ENCODE assay signal across 8 cellular contexts in the genomic region with DNA sequence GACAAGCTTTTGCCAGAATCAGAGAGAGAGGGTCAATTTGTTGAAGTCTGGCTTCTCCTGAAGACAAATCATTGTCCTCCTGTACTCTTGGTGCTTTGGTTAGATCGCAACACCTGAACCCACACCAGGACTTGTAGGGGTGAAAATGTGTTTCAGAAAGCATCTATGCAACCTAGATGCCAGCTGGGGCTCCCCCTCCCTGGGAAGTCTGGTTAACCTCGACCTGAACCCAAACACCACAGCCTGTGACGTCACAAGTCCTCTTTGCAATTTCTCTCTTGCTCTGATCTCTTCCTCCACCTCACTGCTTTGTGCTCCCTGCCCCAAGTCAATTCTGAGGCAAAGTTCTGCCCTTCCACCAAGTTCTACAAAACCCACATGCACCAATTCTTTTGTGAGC. TPM values are rescaled to one million over a fixed set of nuclear protein-coding genes. Genes with fewer than 3 reads are reported as not detected.
DNase-seq lines count a peak whose midpoint lies in the region; ATAC-seq lines count a peak whose summit lies in the region.
"Had no signal": no experiment of that assay in that cellular context is flagged by ENCODE, and none has a peak within 500 bp of the region (broad histone marks: within the 10 kb centered on the region; RNA-seq: fewer than 3 reads in every experiment).

No MANE protein-coding gene starts in this region.

- H3K9me3 Mint-ChIP-seq in activated T-helper 2 cell treated with anti-CD3 and anti-CD28 coated beads, Interferon-gamma antibody, Interleukin-2, Interleukin-4, amounts not matched to agents 10 μg/mL and 5 μg/mL and 100 μg/mL, durations not matched to agents 14 hours and 24 hours and 36 hours: no peaks in the 10 kb centered on the region
- no peaks in the 10 kb centered on the region for H3K9me3 Mint-ChIP-seq in stimulated activated naive B cell treated with anti-CD40 and anti-IgM and Interleukin-4, amounts not matched to agents 10 μg/mL and 1 μg/mL and 100 μg/mL, for 72 hours
- H3K9me3 Mint-ChIP-seq: endodermal cell had no signal

- no peak overlapping the region for H3K4me3 Mint-ChIP-seq in activated T-helper 2 cell treated with anti-CD3 and anti-CD28 coated beads, Interferon-gamma antibody, Interleukin-2, Interleukin-4, amounts not matched to agents 10 μg/mL and 5 μg/mL and 100 μg/mL, durations not matched to agents 14 hours and 24 hours and 36 hours (ENCODE audit: low read depth)
- peak overlapping the region; percentile 73 to 76 for H3K4me3 Mint-ChIP-seq in stimulated activated naive B cell treated with anti-CD40 and anti-IgM and Interleukin-4, amounts not matched to agents 10 μg/mL and 1 μg/mL and 100 μg/mL, for 72 hours
- H3K4me3 Mint-ChIP-seq: endodermal cell had no signal

- peaks cover 12% of the 10 kb centered on the region for H3K4me1 Mint-ChIP-seq in activated T-helper 2 cell treated with anti-CD3 and anti-CD28 coated beads, Interferon-gamma antibody, Interleukin-2, Interleukin-4, amounts not matched to agents 10 μg/mL and 5 μg/mL and 100 μg/mL, durations not matched to agents 14 hours and 24 hours and 36 hours (ENCODE audit: low read depth)
- peaks cover 57 to 76% of the 10 kb centered on the region in 2 donors for H3K4me1 Mint-ChIP-seq in stimulated activated naive B cell treated with anti-CD40 and anti-IgM and Interleukin-4, amounts not matched to agents 10 μg/mL and 1 μg/mL and 100 μg/mL, for 72 hours

- intact Hi-C loops in activated T-helper 2 cell treated with anti-CD3 and anti-CD28 coated beads, Interferon-gamma antibody, Interleukin-2, Interleukin-4, amounts not matched to agents 10 μg/mL and 5 μg/mL and 100 μg/mL, durations not matched to agents 14 hours and 24 hours and 36 hours (cut with micrococcal nuclease): loop anchor here (5.0 kb wide), 1 partner anchor 41 kb away; the partner anchor contains the start of gene USP24

- H3K27me3 Mint-ChIP-seq in activated T-helper 2 cell treated with anti-CD3 and anti-CD28 coated beads, Interferon-gamma antibody, Interleukin-2, Interleukin-4, amounts not matched to agents 10 μg/mL and 5 μg/mL and 100 μg/mL, durations not matched to agents 14 hours and 24 hours and 36 hours (ENCODE audit: low read depth): peaks cover 14% of the 10 kb centered on the region
- no peaks in the 10 kb centered on the region for H3K27me3 Mint-ChIP-seq in stimulated activated naive B cell treated with anti-CD40 and anti-IgM and Interleukin-4, amounts not matched to agents 10 μg/mL and 1 μg/mL and 100 μg/mL, for 72 hours

- H3K27ac Mint-ChIP-seq in activated T-helper 2 cell treated with anti-CD3 and anti-CD28 coated beads, Interferon-gamma antibody, Interleukin-2, Interleukin-4, amounts not matched to agents 10 μg/mL and 5 μg/mL and 100 μg/mL, durations not matched to agents 14 hours and 24 hours and 36 hours: no peak overlapping the region
- H3K27ac Mint-ChIP-seq in stimulated activated naive B cell treated with anti-CD40 and anti-IgM and Interleukin-4, amounts not matched to agents 10 μg/mL and 1 μg/mL and 100 μg/mL, for 72 hours: peak overlapping the region; percentile 93
- H3K27ac Mint-ChIP-seq: endodermal cell had no signal

- H3K36me3 Mint-ChIP-seq in activated T-helper 2 cell treated with anti-CD3 and anti-CD28 coated beads, Interferon-gamma antibody, Interleukin-2, Interleukin-4, amounts not matched to agents 10 μg/mL and 5 μg/mL and 100 μg/mL, durations not matched to agents 14 hours and 24 hours and 36 hours (ENCODE audit: low read depth): no peaks in the 10 kb centered on the region
- peaks cover 0 to 1% of the 10 kb centered on the region in 2 donors for H3K36me3 Mint-ChIP-seq in stimulated activated naive B cell treated with anti-CD40 and anti-IgM and Interleukin-4, amounts not matched to agents 10 μg/mL and 1 μg/mL and 100 μg/mL, for 72 hours

- peak; percentile 52 for ATAC-seq in GM21390 (IDR thresholded peaks at IDR 0.05; ENCODE audit: unreplicated experiment)
- ATAC-seq in stimulated activated naive B cell treated with anti-CD40 and anti-IgM and Interleukin-4, amounts not matched to agents 10 μg/mL and 1 μg/mL and 100 μg/mL, for 72 hours (replicated peaks): peak; percentile 47 to 55

- DNase-seq in KG1 (lab: John Stamatoyannopoulos, UW): peak; percentile 14
- peak; percentile 53 for DNase-seq in activated T-helper 2 cell treated with anti-CD3 and anti-CD28 coated beads, Interferon-gamma antibody, Interleukin-2, Interleukin-4, amounts not matched to agents 10 μg/mL and 5 μg/mL and 100 μg/mL, durations not matched to agents 14 hours and 24 hours and 36 hours (ENCODE audit: low spot score)
- peak; percentile 60 for DNase-seq in stimulated activated naive B cell treated with anti-CD40 and anti-IgM and Interleukin-4, amounts not matched to agents 10 μg/mL and 1 μg/mL and 100 μg/mL, for 72 hours
- DNase-seq in DMS53 (lab: John Stamatoyannopoulos, UW): no peak
- no peak for DNase-seq in mesenteric fat pad (ENCODE audit: low spot score)
- no peak for DNase-seq in EL
- DNase-seq: endodermal cell had no signal

RNA-seq across cellular contexts. Expression of gene USP24, which starts 42.8 kb away (rescaled TPM):
- 42.6 and 44.0 TPM in 2 replicates for total RNA-seq in activated T-helper 2 cell treated with anti-CD3 and anti-CD28 coated beads, Interferon-gamma antibody, Interleukin-2, Interleukin-4, amounts not matched to agents 10 μg/mL and 5 μg/mL and 100 μg/mL, durations not matched to agents 14 hours and 24 hours and 36 hours
- 59.8 TPM for total RNA-seq in mesenteric fat pad

Comparison
In these comparisons a context has a peak if more than half of its experiments do, and no peak if none do; other contexts are left out.
1. DNase-seq: peak in KG1 (single experiment), activated T-helper 2 cell treated with anti-CD3 and anti-CD28 coated beads, Interferon-gamma antibody, Interleukin-2, Interleukin-4, amounts not matched to agents 10 μg/mL and 5 μg/mL and 100 μg/mL, durations not matched to agents 14 hours and 24 hours and 36 hours (single experiment) and stimulated activated naive B cell treated with anti-CD40 and anti-IgM and Interleukin-4, amounts not matched to agents 10 μg/mL and 1 μg/mL and 100 μg/mL, for 72 hours (single experiment); none in DMS53 (single experiment), mesenteric fat pad (single experiment) and EL (single experiment).